In the genomic region with DNA sequence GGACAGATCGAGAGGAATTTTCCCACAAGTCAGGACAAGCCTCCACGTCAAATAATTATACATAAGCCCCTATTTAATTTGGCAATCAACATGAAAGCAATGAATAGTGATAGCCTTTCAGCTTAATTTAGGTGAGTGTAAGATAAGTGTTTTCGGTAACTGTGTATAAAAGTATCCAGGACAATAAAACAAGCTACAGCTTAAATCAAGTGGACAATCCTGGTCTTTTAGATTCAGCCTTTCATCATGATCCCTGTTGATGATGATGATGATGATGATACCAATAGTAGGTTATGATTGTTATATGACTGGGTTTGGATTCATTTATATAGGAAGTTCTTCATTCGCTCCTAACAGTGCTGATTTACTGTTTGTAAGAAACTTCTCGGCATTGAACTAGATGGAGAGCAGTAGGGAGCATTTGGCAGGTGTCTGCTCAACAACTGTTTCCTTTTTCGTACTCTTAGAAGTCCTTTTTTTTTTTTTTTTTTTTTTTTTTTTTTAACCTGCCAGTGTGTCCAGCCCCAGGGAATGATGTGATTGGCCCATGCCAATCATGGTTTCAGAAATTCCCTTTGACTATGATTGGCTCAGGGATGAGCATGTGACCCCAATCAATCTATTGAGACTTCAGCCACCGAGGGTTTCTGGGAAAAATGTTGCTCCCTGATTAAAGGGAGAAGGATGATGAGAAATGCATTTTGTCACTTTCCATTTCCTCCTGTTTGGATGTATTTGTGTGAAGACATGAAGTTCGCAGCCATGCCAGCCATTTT, we compare ENCODE assay signal across 16 cellular contexts. TPM values are rescaled to one million over a fixed set of nuclear protein-coding genes. Genes with fewer than 3 reads are reported as not detected.
"Had no signal": no experiment of that assay in that cellular context is flagged by ENCODE, and none has a peak within 500 bp of the region (broad histone marks: within the 10 kb centered on the region; RNA-seq: fewer than 3 reads in every experiment).

No MANE protein-coding gene starts in this region.

- H3K27ac Mint-ChIP-seq: activated CD4-positive, alpha-beta memory T cell treated with anti-CD3 and anti-CD28 coated beads, Interleukin-2, amount 10 ng/mL, durations not matched to agents 7 days and 5 days; activated CD4-positive, alpha-beta T cell treated with anti-CD3 and anti-CD28 coated beads for 36 hours; memory B cell; nephron; stimulated activated naive B cell treated with anti-CD40 and anti-IgM and Interleukin-4, amounts not matched to agents 10 μg/mL and 1 μg/mL and 100 μg/mL, for 72 hours had no signal

- H3K4me3 Mint-ChIP-seq: activated CD4-positive, alpha-beta memory T cell treated with anti-CD3 and anti-CD28 coated beads, Interleukin-2, amount 10 ng/mL, durations not matched to agents 7 days and 5 days; activated CD4-positive, alpha-beta T cell treated with anti-CD3 and anti-CD28 coated beads for 36 hours; memory B cell; nephron; stimulated activated naive B cell treated with anti-CD40 and anti-IgM and Interleukin-4, amounts not matched to agents 10 μg/mL and 1 μg/mL and 100 μg/mL, for 72 hours had no signal

- H3K9me3 ChIP-seq: esophagus squamous epithelium, left lung, psoas muscle, sigmoid colon, tibial nerve had no signal

- H3K27me3 ChIP-seq: cardiac muscle cell, tibial nerve had no signal

- H3K4me3 ChIP-seq: cardiac muscle cell, esophagus squamous epithelium, left lung, psoas muscle, sigmoid colon, tibial nerve had no signal

- H3K4me1 ChIP-seq: left lung, sigmoid colon had no signal

- H3K36me3 ChIP-seq: cardiac muscle cell, esophagus squamous epithelium, left lung, sigmoid colon, tibial nerve had no signal

- H3K4me1 Mint-ChIP-seq: activated CD4-positive, alpha-beta memory T cell treated with anti-CD3 and anti-CD28 coated beads, Interleukin-2, amount 10 ng/mL, durations not matched to agents 7 days and 5 days; nephron had no signal

- DNase-seq: activated CD4-positive, alpha-beta memory T cell treated with anti-CD3 and anti-CD28 coated beads, Interleukin-2, amount 10 ng/mL, durations not matched to agents 7 days and 5 days; activated CD4-positive, alpha-beta T cell treated with anti-CD3 and anti-CD28 coated beads for 36 hours; activated CD8-positive, alpha-beta memory T cell treated with anti-CD3 and anti-CD28 coated beads, Interleukin-2, amount 50 U/mL, for 48 hours; activated naive CD4-positive, alpha-beta T cell; aorta; esophagus squamous epithelium; foreskin fibroblast; left lung; psoas muscle; sigmoid colon; stimulated activated CD4-positive, alpha-beta T cell treated with anti-CD3 and anti-CD28 coated beads, Interleukin-2, amount 100 ng/mL, for 24 hours; stimulated activated naive B cell treated with anti-CD40 and anti-IgM and Interleukin-4, amounts not matched to agents 10 μg/mL and 1 μg/mL and 100 μg/mL, for 72 hours had no signal

- H3K36me3 Mint-ChIP-seq: memory B cell; stimulated activated naive B cell treated with anti-CD40 and anti-IgM and Interleukin-4, amounts not matched to agents 10 μg/mL and 1 μg/mL and 100 μg/mL, for 72 hours had no signal

- H3K9me3 Mint-ChIP-seq: activated CD4-positive, alpha-beta memory T cell treated with anti-CD3 and anti-CD28 coated beads, Interleukin-2, amount 10 ng/mL, durations not matched to agents 7 days and 5 days; memory B cell; nephron; stimulated activated naive B cell treated with anti-CD40 and anti-IgM and Interleukin-4, amounts not matched to agents 10 μg/mL and 1 μg/mL and 100 μg/mL, for 72 hours had no signal

- H3K27ac ChIP-seq: cardiac muscle cell, esophagus squamous epithelium, left lung, psoas muscle, sigmoid colon, tibial nerve had no signal

- ATAC-seq: left lung, psoas muscle had no signal

RNA-seq across cellular contexts. Expression of gene RNF182, which starts 11.3 kb away (rescaled TPM):
- total RNA-seq: activated CD4-positive, alpha-beta memory T cell treated with anti-CD3 and anti-CD28 coated beads, Interleukin-2, amount 10 ng/mL, durations not matched to agents 7 days and 5 days; activated CD4-positive, alpha-beta T cell treated with anti-CD3 and anti-CD28 coated beads for 36 hours had no signal
